ENCODE assay signal across 1 cellular context in the genomic region with DNA sequence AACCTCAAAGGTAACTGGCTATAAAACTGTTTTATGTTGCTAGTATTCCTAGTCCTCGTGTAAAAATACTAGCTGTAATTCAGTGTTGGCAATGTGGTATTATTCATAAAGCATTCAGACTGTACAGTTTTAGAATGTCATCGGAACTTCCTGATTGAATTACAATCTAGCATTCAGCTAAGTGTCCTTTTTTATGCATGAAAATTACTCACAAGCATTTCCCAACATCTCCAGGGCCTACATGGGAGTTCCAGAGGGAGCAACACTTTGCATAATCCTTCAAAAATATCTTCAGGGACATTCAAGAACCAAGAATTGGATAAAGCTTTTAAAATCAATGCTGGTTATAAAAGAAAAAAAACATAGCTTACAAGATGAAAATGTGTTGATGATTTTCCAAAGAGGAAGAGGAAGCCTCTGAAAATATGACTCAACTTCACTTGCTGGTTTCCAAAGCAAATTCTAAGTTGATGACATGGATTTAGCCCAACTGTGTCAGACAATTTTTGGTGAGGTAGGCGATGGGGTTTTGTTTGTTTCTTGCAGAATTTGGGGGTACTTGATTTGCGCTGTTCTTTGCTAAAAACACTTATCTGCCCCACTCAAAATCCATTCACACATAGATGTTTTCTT.
A peak's percentile ranks its signal among the peaks of the same experiment; 100 is the strongest.
TF ChIP-seq lines count a peak whose summit lies in the region.

No MANE protein-coding gene starts in this region.

TF ChIP-seq in SK-N-SH, 30 proteins besides CTCF, POLR2A, EP300 and RAD21 (continued from another document):
- TF ChIP-seq, protein P1, sequence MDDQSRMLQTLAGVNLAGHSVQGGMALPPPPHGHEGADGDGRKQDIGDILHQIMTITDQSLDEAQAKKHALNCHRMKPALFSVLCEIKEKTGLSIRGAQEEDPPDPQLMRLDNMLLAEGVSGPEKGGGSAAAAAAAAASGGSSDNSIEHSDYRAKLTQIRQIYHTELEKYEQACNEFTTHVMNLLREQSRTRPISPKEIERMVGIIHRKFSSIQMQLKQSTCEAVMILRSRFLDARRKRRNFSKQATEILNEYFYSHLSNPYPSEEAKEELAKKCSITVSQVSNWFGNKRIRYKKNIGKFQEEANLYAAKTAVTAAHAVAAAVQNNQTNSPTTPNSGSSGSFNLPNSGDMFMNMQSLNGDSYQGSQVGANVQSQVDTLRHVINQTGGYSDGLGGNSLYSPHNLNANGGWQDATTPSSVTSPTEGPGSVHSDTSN (IDR thresholded peaks at IDR 0.05): peak; percentile 48; the same call in 1 of the 2 replicates
- peak; percentile 29; the same call in 1 of the 2 replicates for TF ChIP-seq TCF12 (IDR thresholded peaks at IDR 0.05)
- TF ChIP-seq JUND (IDR thresholded peaks at IDR 0.05): peak; percentile 4; the same call in 1 of the 2 replicates
TF ChIP-seq in SK-N-SH: peak in this region for 4.
